ENCODE assay signal across 11 cellular contexts in genomic region chr2:178756843-178757242, GRCh38. TPM values are rescaled to one million over a fixed set of nuclear protein-coding genes. Genes with fewer than 3 reads are reported as not detected.
DNase-seq lines count a peak whose midpoint lies in the region; ATAC-seq, FAIRE-seq and TF ChIP-seq lines count a peak whose summit lies in the region.
"Had no signal": no experiment of that assay in that cellular context is flagged by ENCODE, and none has a peak within 500 bp of the region (broad histone marks: within the 10 kb centered on the region; RNA-seq: fewer than 3 reads in every experiment).

No MANE protein-coding gene starts in this region.

- H3K9me2 ChIP-seq in GM23248 (ENCODE audit: insufficient read depth) = no peaks in the 10 kb centered on the region

- ATAC-seq in RWPE2 (ENCODE audit: low read depth) = peak; percentile 73

- DNase-seq in GM23248 = peak; percentile 78
- DNase-seq in RWPE2 (ENCODE audit: low spot score) = no peak
- peak; percentile 3 for DNase-seq in fibroblast of pulmonary artery (ENCODE audit: low read depth)
- peak; percentile 27 for DNase-seq in skeletal muscle cell (ENCODE audit: low read depth)
- DNase-seq in small intestine = no peak
- DNase-seq in GM19238 (ENCODE audit: insufficient read length, low spot score) = no peak
- DNase-seq in suprapubic skin (ENCODE audit: low spot score in 2 of 2) = no peak
- DNase-seq: activated naive CD8-positive, alpha-beta T cell treated with anti-CD3 and anti-CD28 coated beads, Interleukin-2, amount 10 ng/mL, durations not matched to agents 7 days and 5 days; Kasumi-1; NCI-H2029; testis had no signal

- H3K27ac ChIP-seq in GM23248 = no peak overlapping the region
- no peak overlapping the region for H3K27ac ChIP-seq in RWPE2 (ENCODE audit: poor library complexity, severe bottlenecking)
- no peak overlapping the region for H3K27ac ChIP-seq in small intestine (ENCODE audit: low read depth in 1 of 2, low read length in 1 of 2)
- H3K27ac ChIP-seq in suprapubic skin = no peak overlapping the region
- H3K27ac ChIP-seq: testis had no signal

- H4K20me1 ChIP-seq in GM23248 (ENCODE audit: insufficient read depth) = no peaks in the 10 kb centered on the region

- H2AFZ ChIP-seq in GM23248 = peak overlapping the region; percentile 35; the same call in 1 of the 2 replicates

- H3K9me3 ChIP-seq in GM23248 (ENCODE audit: low read depth) = no peaks in the 10 kb centered on the region
- no peaks in the 10 kb centered on the region for H3K9me3 ChIP-seq in RWPE2 (ENCODE audit: severe bottlenecking)
- H3K9me3 ChIP-seq in small intestine (ENCODE audit: control insufficient read depth, low read depth) = no peaks in the 10 kb centered on the region
- H3K9me3 ChIP-seq in suprapubic skin = no peaks in the 10 kb centered on the region
- H3K9me3 ChIP-seq: testis had no signal

- H3K4me1 ChIP-seq in GM23248 (ENCODE audit: insufficient read depth) (peaks cover 15% of the 10 kb centered on the region), RWPE2 (ENCODE audit: insufficient read depth, poor library complexity, severe bottlenecking) (no peaks in the 10 kb centered on the region), small intestine (ENCODE audit: control insufficient read depth in 2 of 2, insufficient read depth in 1 of 2, low read depth in 1 of 2, low read length in 1 of 2) (no peaks in the 10 kb centered on the region), suprapubic skin (no peaks in the 10 kb centered on the region)
- H3K4me1 ChIP-seq: testis had no signal

- H3K79me2 ChIP-seq in GM23248 (ENCODE audit: insufficient read depth) = no peaks in the 10 kb centered on the region

- TF ChIP-seq EP300 in suprapubic skin (IDR thresholded peaks at IDR 0.05) = no peak

- no peak for FAIRE-seq in small intestine (lab: Jason Lieb, UNC)

- in situ Hi-C loops in GM23248 (cut with MboI) = no loop called here

- no peak overlapping the region for H3K4me3 ChIP-seq in GM23248
- no peak overlapping the region for H3K4me3 ChIP-seq in RWPE2 (ENCODE audit: severe bottlenecking)
- no peak overlapping the region for H3K4me3 ChIP-seq in fibroblast of pulmonary artery (replicated peaks; ENCODE audit: low read depth, low read length)
- H3K4me3 ChIP-seq in skeletal muscle cell (ENCODE audit: low read depth, low read length) = no peak overlapping the region
- H3K4me3 ChIP-seq in small intestine (ENCODE audit: low read depth in 1 of 2, low read length in 2 of 2) = no peak overlapping the region
- H3K4me3 ChIP-seq in suprapubic skin = no peak overlapping the region
- H3K4me3 ChIP-seq: testis had no signal

- no peaks in the 10 kb centered on the region for H3K27me3 ChIP-seq in GM23248 (replicated peaks; ENCODE audit: insufficient read depth)
- no peaks in the 10 kb centered on the region for H3K27me3 ChIP-seq in RWPE2 (ENCODE audit: insufficient read depth, poor library complexity, severe bottlenecking)
- no peaks in the 10 kb centered on the region for H3K27me3 ChIP-seq in small intestine (ENCODE audit: control insufficient read depth in 2 of 2, insufficient read depth in 2 of 2, low read length in 2 of 2)
- H3K27me3 ChIP-seq in suprapubic skin = no peaks in the 10 kb centered on the region
- H3K27me3 ChIP-seq: testis had no signal

- TF ChIP-seq POLR2A in suprapubic skin (IDR thresholded peaks at IDR 0.05) = no peak

- H3K36me3 ChIP-seq in GM23248 (ENCODE audit: low read depth) (no peaks in the 10 kb centered on the region), RWPE2 (ENCODE audit: low read depth) (no peaks in the 10 kb centered on the region), small intestine (ENCODE audit: control insufficient read depth in 2 of 2, insufficient read depth in 2 of 2, low read length in 2 of 2) (no peaks in the 10 kb centered on the region), suprapubic skin (no peaks in the 10 kb centered on the region)

- H3K4me2 ChIP-seq in GM23248 (ENCODE audit: unreplicated experiment) = peak overlapping the region; percentile 41

- peaks cover 16% of the 10 kb centered on the region; the same call in 1 of the 2 replicates for H3F3A ChIP-seq in GM23248 (ENCODE audit: insufficient read depth)

- 8 to 25% methylated on average over 2 of the region's 2 CpGs for WGBS in GM23248 (ENCODE audit: low coverage in 1 of 2, low lambda C conversion rate in 2 of 2, missing lambda C conversion rate in 2 of 2), 2 experiments
- 82 to 88% (median 87%) methylated on average over 2 of the region's 2 CpGs for WGBS in small intestine, 3 donors
- WGBS in suprapubic skin = 67% methylated on average over 2 of the region's 2 CpGs

- no peak overlapping the region for H3K9ac ChIP-seq in GM23248

- TF ChIP-seq CTCF in RWPE2 (IDR thresholded peaks at IDR 0.05; ENCODE audit: poor library complexity, severe bottlenecking) = no peak
- TF ChIP-seq CTCF in fibroblast of pulmonary artery (IDR thresholded peaks at IDR 0.05; ENCODE audit: low read length, missing control alignments) = no peak
- no peak for TF ChIP-seq CTCF in suprapubic skin (IDR thresholded peaks at IDR 0.05)

RNA-seq across cellular contexts. Expression of gene TTN, which starts 50.4 kb away (rescaled TPM):
- not detected in 2 replicates for total RNA-seq in GM23248 (2014; rRNA removed; shearing (Covaris generic))
- 0.13 and 0.39 TPM in 2 replicates for polyA plus RNA-seq in GM23248 (2016; fragmentation: Nextera tagmentation; extraction: Ambion mirVana)
- polyA plus RNA-seq in small intestine = 1 to 10 TPM in 1 of 3 donors, under 1 TPM in 2; 0.36 to 1.1 (median 0.45) TPM
- total RNA-seq in suprapubic skin = 1 to 10 TPM in 1 of 4 donors, under 1 TPM in 3; 0.21 to 2.1 (median 0.76) TPM

Comparison
In these comparisons a context has a peak if more than half of its experiments do, and no peak if none do; other contexts are left out.
1. DNase-seq: peak in GM23248 (single experiment), fibroblast of pulmonary artery (single experiment) and skeletal muscle cell (single experiment); none in RWPE2 (single experiment), small intestine (single experiment), GM19238 (single experiment) and suprapubic skin (0 of 2).